In genomic region chr1:159056069-159056698, GRCh38 we compare ENCODE assay signal across 1 cellular context.
TF ChIP-seq lines count a peak whose summit lies in the region.

No MANE protein-coding gene starts in this region.

TF ChIP-seq in SK-N-SH, 30 proteins besides CTCF, POLR2A, EP300 and RAD21 (continued from another document):
- TF ChIP-seq IRF3 (IDR thresholded peaks at IDR 0.05; ENCODE audit: low read depth, low read length) (no peak), MXI1 (IDR thresholded peaks at IDR 0.05; ENCODE audit: low read depth, low read length) (no peak), MEF2A (IDR thresholded peaks at IDR 0.05; ENCODE audit: borderline replicate concordance, low read depth) (no peak), RXRA (IDR thresholded peaks at IDR 0.05; ENCODE audit: borderline replicate concordance, low read depth) (no peak), YY1 (IDR thresholded peaks at IDR 0.05; ENCODE audit: low read depth) (no peak), NRF1 (IDR thresholded peaks at IDR 0.05; ENCODE audit: low read depth, low read length) (no peak)
